8 cellular contexts compared by ENCODE assay signal in the genomic region with DNA sequence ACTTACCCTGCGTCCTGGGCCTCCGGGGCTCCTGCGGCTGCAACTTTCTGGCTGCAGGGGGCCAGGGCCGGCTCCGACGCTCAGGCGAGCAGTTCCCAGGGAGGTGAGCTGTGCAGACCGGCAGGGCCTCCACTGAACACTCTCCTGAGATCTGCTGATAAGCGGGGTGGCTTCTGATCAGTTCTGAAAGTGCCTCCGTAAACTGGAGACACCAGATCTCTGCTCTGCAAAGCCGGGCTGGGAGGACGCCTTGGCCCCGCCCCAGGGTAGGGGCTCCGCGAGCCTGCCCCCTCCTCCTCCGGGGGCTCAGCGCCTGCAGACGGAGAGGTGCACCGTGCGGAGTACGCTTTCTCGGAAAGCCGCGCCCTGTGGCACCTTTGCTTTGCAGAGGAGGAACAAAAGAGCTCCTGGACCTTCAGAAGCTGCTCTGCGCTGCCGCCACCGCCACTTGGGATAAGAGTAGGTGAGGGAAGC.
A peak's percentile ranks its signal among the peaks of the same experiment; 100 is the strongest.
DNase-seq lines count a peak whose midpoint lies in the region; ATAC-seq and TF ChIP-seq lines count a peak whose summit lies in the region.

No MANE protein-coding gene starts in this region.

- H3K9me3 ChIP-seq in WERI-Rb-1 (ENCODE audit: severe bottlenecking) = no peaks in the 10 kb centered on the region
- no peaks in the 10 kb centered on the region for H3K9me3 ChIP-seq in prostate gland
- H3K9me3 ChIP-seq in testis = no peaks in the 10 kb centered on the region

- H3K4me1 ChIP-seq in foreskin keratinocyte = no peaks in the 10 kb centered on the region
- H3K4me1 ChIP-seq in prostate gland (replicated peaks) = no peaks in the 10 kb centered on the region
- no peaks in the 10 kb centered on the region for H3K4me1 ChIP-seq in testis

- intact Hi-C loops in prostate gland (cut with DNase I) = no loop called here
- intact Hi-C loops in testis (cut with DNase I; ENCODE audit: low total_unique reads) = loop anchor here (10.0 kb wide), 1 partner anchor 283 kb away; no protein-coding TSS in a partner anchor

- H3K4me3 ChIP-seq in WERI-Rb-1 (ENCODE audit: low read depth, low read length) = peak overlapping the region; percentile 36
- H3K4me3 ChIP-seq in prostate gland = peak overlapping the region; percentile 36
- no peak overlapping the region for H3K4me3 ChIP-seq in testis

- no peak for TF ChIP-seq CTCF in GM13976 (IDR thresholded peaks at IDR 0.05; ENCODE audit: borderline replicate concordance, control extremely low read depth, extremely low read depth, insufficient read depth, missing control alignments)
- peak; percentile 32; the same call in 1 of the 2 replicates for TF ChIP-seq CTCF in WERI-Rb-1 (IDR thresholded peaks at IDR 0.05; ENCODE audit: low read depth, low read length)
- peak; percentile 35 for TF ChIP-seq CTCF in foreskin keratinocyte (conservative IDR thresholded peaks at IDR 0.05)
- TF ChIP-seq CTCF in prostate gland (IDR thresholded peaks at IDR 0.05) = peak in 2 of 4 experiments; percentile 24
- no peak for TF ChIP-seq CTCF in testis (IDR thresholded peaks at IDR 0.05)

- TF ChIP-seq POLR2A in prostate gland (IDR thresholded peaks at IDR 0.05) (no peak), testis (IDR thresholded peaks at IDR 0.05) (no peak)

- peak; percentile 94 for ATAC-seq in foreskin keratinocyte
- no peak for ATAC-seq in GM21619 (IDR thresholded peaks at IDR 0.05; ENCODE audit: unreplicated experiment)

- H3K27me3 ChIP-seq in WERI-Rb-1 (ENCODE audit: insufficient read depth, low read depth, severe bottlenecking) (no peaks in the 10 kb centered on the region), foreskin keratinocyte (no peaks in the 10 kb centered on the region), prostate gland (replicated peaks; ENCODE audit: insufficient read depth) (no peaks in the 10 kb centered on the region), testis (no peaks in the 10 kb centered on the region)

- in situ Hi-C loops in GM13976 (cut with MboI; ENCODE audit: low sequenced_read_pairs, unreplicated experiment) = no loop called here

- H3K27ac ChIP-seq in WERI-Rb-1 = no peak overlapping the region
- H3K27ac ChIP-seq in foreskin keratinocyte = no peak overlapping the region
- H3K27ac ChIP-seq in prostate gland = peak overlapping the region; percentile 46 to 56
- no peak overlapping the region for H3K27ac ChIP-seq in testis

- DNase-seq in GM13976 (ENCODE audit: low spot score) (peak; percentile 24), WERI-Rb-1 (peak; percentile 45), foreskin keratinocyte (peak in 1 of 2 donors; percentile 18), prostate gland (ENCODE audit: low spot score) (peak; percentile 28), cerebellar nuclear complex (lab: John Stamatoyannopoulos, UW) (no peak), testis (no peak), OCI-M1 (lab: John Stamatoyannopoulos, UW) (no peak)

- 6% methylated on average over 25 of the region's 27 CpGs for WGBS in prostate gland
- 26 to 32% methylated on average over 11 to 27 of the region's 27 CpGs for WGBS in testis, 2 donors

- H3K36me3 ChIP-seq in WERI-Rb-1 (no peaks in the 10 kb centered on the region), prostate gland (no peaks in the 10 kb centered on the region), testis (ENCODE audit: low read depth, missing control alignments) (no peaks in the 10 kb centered on the region)

Comparison
In these comparisons a context has a peak if more than half of its experiments do, and no peak if none do; other contexts are left out.
1. DNase-seq: peak in GM13976 (single experiment), WERI-Rb-1 (single experiment) and prostate gland (single experiment); none in cerebellar nuclear complex (0 of 2), testis (single experiment) and OCI-M1 (single experiment).
2. CTCF ChIP-seq: peak in WERI-Rb-1 (single experiment) and foreskin keratinocyte (single experiment); none in GM13976 (single experiment) and testis (0 of 3).
3. H3K27ac ChIP-seq: peak in prostate gland (2 of 2); none in WERI-Rb-1 (single experiment), foreskin keratinocyte (single experiment) and testis (0 of 2).
4. H3K4me3 ChIP-seq: peak in WERI-Rb-1 (single experiment) and prostate gland (2 of 2); none in testis (0 of 2).